In the genomic region with DNA sequence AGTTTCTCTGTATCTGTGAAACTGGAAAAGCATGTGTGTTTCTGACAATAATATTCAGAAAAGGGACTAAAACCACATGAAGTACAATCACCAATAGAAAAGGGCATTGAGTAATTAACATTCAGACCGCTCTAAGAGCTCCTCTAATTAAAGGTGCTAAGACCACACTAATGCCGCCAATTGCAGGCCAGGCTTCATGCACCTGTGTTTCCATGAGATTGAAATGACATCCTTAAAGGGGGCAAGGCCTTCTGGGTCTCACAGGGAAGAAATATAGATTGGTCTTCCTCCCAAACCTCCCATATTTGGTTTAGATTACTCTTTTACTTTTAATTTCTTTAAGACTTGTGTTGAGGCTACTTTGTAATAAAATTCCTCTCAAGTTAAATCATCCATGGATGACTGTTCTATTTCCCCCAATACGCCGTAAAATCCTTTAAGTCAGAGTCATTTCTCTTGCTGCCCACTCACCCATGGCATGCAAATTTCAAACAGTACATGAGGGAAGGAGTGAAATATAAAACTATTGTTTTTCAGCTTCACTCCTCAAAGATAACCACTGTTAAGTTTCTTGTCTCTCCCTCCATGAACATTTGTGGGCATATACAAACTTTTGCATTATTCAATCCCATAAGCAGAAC, we compare ENCODE assay signal across 1 cellular context.
TF ChIP-seq lines count a peak whose summit lies in the region.

No MANE protein-coding gene starts in this region.

TF ChIP-seq in GM23338, 12 proteins besides CTCF, POLR2A, EP300 and RAD21 (continued from another document):
- no peak for TF ChIP-seq ZNF462 (CRISPR knock-in tag; IDR thresholded peaks at IDR 0.05)
- TF ChIP-seq EZH2phosphoT487 (IDR thresholded peaks at IDR 0.05; ENCODE audit: unreplicated experiment): no peak
- no peak for TF ChIP-seq STAT1 (IDR thresholded peaks at IDR 0.05; ENCODE audit: unreplicated experiment)
